23 cellular contexts compared by ENCODE assay signal in genomic region chr16:4564661-4565267, GRCh38. TPM values are rescaled to one million over a fixed set of nuclear protein-coding genes. Genes with fewer than 3 reads are reported as not detected.
"Had no signal": no experiment of that assay in that cellular context is flagged by ENCODE, and none has a peak within 500 bp of the region (broad histone marks: within the 10 kb centered on the region; RNA-seq: fewer than 3 reads in every experiment).

No MANE protein-coding gene starts in this region.

- H3K4me3 ChIP-seq: esophagus muscularis mucosa, gastroesophageal sphincter, heart left ventricle, hepatocyte, prostate gland, right atrium auricular region, sigmoid colon, suprapubic skin, transverse colon had no signal

- H3K27me3 ChIP-seq: esophagus muscularis mucosa, gastroesophageal sphincter, heart left ventricle, hepatocyte, neutrophil, right atrium auricular region, sigmoid colon, suprapubic skin, transverse colon had no signal

- ATAC-seq: foreskin keratinocyte; gastroesophageal sphincter; heart left ventricle; left lobe of liver; natural killer cell; stimulated activated naive CD8-positive, alpha-beta T cell treated with anti-CD3 and anti-CD28 coated beads, Interleukin-15, amount 100 ng/mL, for 72 hours had no signal

- FAIRE-seq: colon, kidney had no signal

- H3K4me1 ChIP-seq: esophagus muscularis mucosa, foreskin keratinocyte, gastroesophageal sphincter, heart left ventricle, prostate gland, right atrium auricular region, sigmoid colon, suprapubic skin, transverse colon had no signal

- H3K9me3 ChIP-seq: esophagus muscularis mucosa, gastroesophageal sphincter, heart left ventricle, neutrophil, prostate gland, right atrium auricular region, sigmoid colon, suprapubic skin, transverse colon had no signal

- H2AFZ ChIP-seq: hepatocyte had no signal

- H3K27ac ChIP-seq: esophagus muscularis mucosa, foreskin keratinocyte, gastroesophageal sphincter, heart left ventricle, hepatocyte, neutrophil, prostate gland, right atrium auricular region, sigmoid colon, suprapubic skin, transverse colon had no signal

- H3K79me2 ChIP-seq: hepatocyte had no signal

- H3K4me2 ChIP-seq: hepatocyte had no signal

- H3K36me3 ChIP-seq: esophagus muscularis mucosa, gastroesophageal sphincter, heart left ventricle, neutrophil, prostate gland, right atrium auricular region, sigmoid colon, suprapubic skin, transverse colon had no signal

- DNase-seq: effector CD8-positive, alpha-beta T cell; endodermal cell; foreskin keratinocyte; heart left ventricle; kidney; natural killer cell; sigmoid colon; stimulated activated CD4-positive, alpha-beta T cell treated with anti-CD3 and anti-CD28 coated beads, Interleukin-2, amount 100 ng/mL, for 48 hours; stimulated activated naive CD4-positive, alpha-beta T cell; stimulated activated naive CD8-positive, alpha-beta T cell treated with anti-CD3 and anti-CD28 coated beads, Interleukin-15, amount 100 ng/mL, for 72 hours; transverse colon had no signal

RNA-seq across cellular contexts. Expression of gene C16orf96, which starts 8.6 kb away (rescaled TPM):
- total RNA-seq: epithelial cell of proximal tubule, esophagus muscularis mucosa, foreskin keratinocyte, transverse colon, ureter had no signal
- polyA plus RNA-seq: fibroblast of lung, foreskin keratinocyte, hepatocyte had no signal
